ENCODE assay signal across 9 cellular contexts in genomic region chr10:30671011-30671616, GRCh38. TPM values are rescaled to one million over a fixed set of nuclear protein-coding genes. Genes with fewer than 3 reads are reported as not detected.
DNase-seq lines count a peak whose midpoint lies in the region; ATAC-seq and TF ChIP-seq lines count a peak whose summit lies in the region.
"Had no signal": no experiment of that assay in that cellular context is flagged by ENCODE, and none has a peak within 500 bp of the region (broad histone marks: within the 10 kb centered on the region; RNA-seq: fewer than 3 reads in every experiment).

No MANE protein-coding gene starts in this region.

- ATAC-seq in HG02571 (IDR thresholded peaks at IDR 0.05; ENCODE audit: unreplicated experiment) (peak; percentile 55), heart left ventricle (peak in 3 of 4 donors; percentile 41 to 67 (median 52)), GM21515 (IDR thresholded peaks at IDR 0.05; ENCODE audit: unreplicated experiment) (no peak)

- peak; percentile 84 for DNase-seq in activated CD4-positive, alpha-beta T cell treated with anti-CD3 and anti-CD28 coated beads, Interleukin-2, amount 10 ng/mL, durations not matched to agents 24 days and 14 days
- no peak for DNase-seq in activated CD4-positive, alpha-beta T cell treated with anti-CD3 and anti-CD28 coated beads for 48 hours
- DNase-seq in NCI-H748 (lab: John Stamatoyannopoulos, UW; ENCODE audit: unreplicated experiment) (peak; percentile 42), heart left ventricle (peak in 1 of 5 donors; percentile 26), pulmonary artery endothelial cell (ENCODE audit: low read depth, low spot score) (peak; percentile 48)
- peak; percentile 20 for DNase-seq in activated gamma-delta T cell treated with anti-CD3 and anti-CD28 coated beads, Interleukin-2, amount 50 U/mL, for 16 hours (ENCODE audit: low read depth)

- H3K27ac Mint-ChIP-seq in activated CD4-positive, alpha-beta T cell treated with anti-CD3 and anti-CD28 coated beads, Interleukin-2, amount 10 ng/mL, durations not matched to agents 24 days and 14 days = no peak overlapping the region

- H3K4me1 ChIP-seq in heart left ventricle = peaks cover 0 to 3% (median 0%) of the 10 kb centered on the region in 12 donors

- H3K36me3 Mint-ChIP-seq in activated CD4-positive, alpha-beta T cell treated with anti-CD3 and anti-CD28 coated beads, Interleukin-2, amount 10 ng/mL, durations not matched to agents 24 days and 14 days (ENCODE audit: low read depth) = no peaks in the 10 kb centered on the region

- intact Hi-C loops in activated CD4-positive, alpha-beta T cell treated with anti-CD3 and anti-CD28 coated beads, Interleukin-2, amount 10 ng/mL, durations not matched to agents 24 days and 14 days (cut with micrococcal nuclease) = loop anchor here (1.0 to 2.0 kb wide), 2 partner anchors 34 to 47 kb away; no protein-coding TSS in a partner anchor
- intact Hi-C loops in heart left ventricle (cut with DNase I) = loop anchor here in 1 of 10 donors (10.0 kb wide), 1 partner anchor 1166 kb away; no protein-coding TSS in a partner anchor

- 34 to 37% (median 36%) methylated on average over 11 of the region's 11 CpGs for WGBS in heart left ventricle, 4 donors

- peak overlapping the region; percentile 63 for H3K4me3 Mint-ChIP-seq in activated CD4-positive, alpha-beta T cell treated with anti-CD3 and anti-CD28 coated beads, Interleukin-2, amount 10 ng/mL, durations not matched to agents 24 days and 14 days

- no peaks in the 10 kb centered on the region for H3K9me3 Mint-ChIP-seq in activated CD4-positive, alpha-beta T cell treated with anti-CD3 and anti-CD28 coated beads, Interleukin-2, amount 10 ng/mL, durations not matched to agents 24 days and 14 days

- H3K36me3 ChIP-seq in heart left ventricle = no peaks in the 10 kb centered on the region

- H3K27me3 Mint-ChIP-seq in activated CD4-positive, alpha-beta T cell treated with anti-CD3 and anti-CD28 coated beads, Interleukin-2, amount 10 ng/mL, durations not matched to agents 24 days and 14 days = peaks cover 18% of the 10 kb centered on the region

- peak; percentile 62 to 83 (median 73) for TF ChIP-seq CTCF in heart left ventricle (IDR thresholded peaks at IDR 0.05)

- H3K27ac ChIP-seq in heart left ventricle = no peak overlapping the region

- H3K4me1 Mint-ChIP-seq in activated CD4-positive, alpha-beta T cell treated with anti-CD3 and anti-CD28 coated beads, Interleukin-2, amount 10 ng/mL, durations not matched to agents 24 days and 14 days = peaks cover 13% of the 10 kb centered on the region

- H3K4me3 ChIP-seq in heart left ventricle = peak overlapping the region in 8 of 12 donors; percentile 9 to 55 (median 34)

- no peaks in the 10 kb centered on the region for H3K9me3 ChIP-seq in heart left ventricle

- TF ChIP-seq POLR2A in heart left ventricle (IDR thresholded peaks at IDR 0.05) = no peak

- H3K27me3 ChIP-seq in heart left ventricle = no peaks in the 10 kb centered on the region

RNA-seq across cellular contexts. Expression of gene LYZL2, which starts 41.6 kb away (rescaled TPM):
- not detected in 2 replicates for total RNA-seq in activated CD4-positive, alpha-beta T cell treated with anti-CD3 and anti-CD28 coated beads, Interleukin-2, amount 10 ng/mL, durations not matched to agents 24 days and 14 days
- not detected for total RNA-seq in heart left ventricle
- polyA plus RNA-seq in heart left ventricle = not detected
- not detected in 2 replicates for total RNA-seq in pulmonary artery endothelial cell
- total RNA-seq: mononuclear cell had no signal
